In genomic region chr2:157782057-157782845, GRCh38 we compare ENCODE assay signal across 10 cellular contexts.
DNase-seq lines count a peak whose midpoint lies in the region; ATAC-seq and TF ChIP-seq lines count a peak whose summit lies in the region.
"Had no signal": no experiment of that assay in that cellular context is flagged by ENCODE, and none has a peak within 500 bp of the region (broad histone marks: within the 10 kb centered on the region; RNA-seq: fewer than 3 reads in every experiment).

No MANE protein-coding gene starts in this region.

- DNase-seq in activated CD4-positive, alpha-beta T cell treated with anti-CD3 and anti-CD28 coated beads for 36 hours = peak; percentile 33
- no peak for DNase-seq in activated CD4-positive, alpha-beta T cell treated with anti-CD3 and anti-CD28 coated beads, Interleukin-2, amount 10 ng/mL, durations not matched to agents 7 days and 5 days
- DNase-seq in Panc1 (ENCODE audit: low read depth, low spot score) = no peak
- DNase-seq in foreskin fibroblast = no peak
- peak; percentile 29 for DNase-seq in stimulated activated CD8-positive, alpha-beta memory T cell treated with anti-CD3 and anti-CD28 coated beads, Interleukin-4, amount 100 ng/mL, for 48 hours
- no peak for DNase-seq in NCI-H1694 treated with DMSO at 0.1 percent for 48 hours (lab: John Stamatoyannopoulos, UW)
- no peak for DNase-seq in NCI-H345 treated with DMSO at 0.1 percent for 48 hours (lab: John Stamatoyannopoulos, UW; ENCODE audit: unreplicated experiment)
- no peak for DNase-seq in cerebellar nuclear complex (lab: John Stamatoyannopoulos, UW)
- DNase-seq: CD8-positive, alpha-beta memory T cell had no signal

- no peaks in the 10 kb centered on the region for H3K9me3 ChIP-seq in Panc1 (ENCODE audit: control insufficient read depth, insufficient read depth, low read depth, low read length)

- intact Hi-C loops in activated CD4-positive, alpha-beta T cell treated with anti-CD3 and anti-CD28 coated beads for 36 hours (cut with DNase I, micrococcal nuclease) = loop anchor here (5.0 kb wide), 4 partner anchors 75 to 290 kb away; partner anchors contain the start of gene ACVR1 (in 1 of the 2)
- intact Hi-C loops in Panc1 (cut with micrococcal nuclease; ENCODE audit: unreplicated experiment) = loop anchor here (10.0 kb wide), 1 partner anchor 93 kb away; the partner anchor contains the start of gene ACVR1

- peaks cover 37% of the 10 kb centered on the region for H3K4me1 Mint-ChIP-seq in activated CD4-positive, alpha-beta T cell treated with anti-CD3 and anti-CD28 coated beads for 36 hours
- H3K4me1 Mint-ChIP-seq in activated CD4-positive, alpha-beta T cell treated with anti-CD3 and anti-CD28 coated beads, Interleukin-2, amount 10 ng/mL, durations not matched to agents 7 days and 5 days = peaks cover 25% of the 10 kb centered on the region

- H3K36me3 Mint-ChIP-seq in activated CD4-positive, alpha-beta T cell treated with anti-CD3 and anti-CD28 coated beads for 36 hours (ENCODE audit: low read depth) = peaks cover 15% of the 10 kb centered on the region
- H3K36me3 Mint-ChIP-seq in activated CD4-positive, alpha-beta T cell treated with anti-CD3 and anti-CD28 coated beads, Interleukin-2, amount 10 ng/mL, durations not matched to agents 7 days and 5 days (ENCODE audit: low read depth) = peaks cover 41% of the 10 kb centered on the region

- POLR2A ChIA-PET in activated CD4-positive, alpha-beta T cell treated with anti-CD3 and anti-CD28 coated beads for 36 hours (lab: Charles Lee) = no interaction called here
- POLR2A ChIA-PET in activated CD4-positive, alpha-beta T cell treated with anti-CD3 and anti-CD28 coated beads, Interleukin-2, amount 10 ng/mL, durations not matched to agents 7 days and 5 days (lab: Charles Lee) = no interaction called here
- POLR2A ChIA-PET in Panc1 (lab: Charles Lee) = interaction anchor here (1.0 kb wide), 1 partner anchor 155 kb away, joined by 3 read pairs; no protein-coding TSS in a partner anchor

- peak overlapping the region; percentile 58 for H3K27ac Mint-ChIP-seq in activated CD4-positive, alpha-beta T cell treated with anti-CD3 and anti-CD28 coated beads for 36 hours
- H3K27ac Mint-ChIP-seq in activated CD4-positive, alpha-beta T cell treated with anti-CD3 and anti-CD28 coated beads, Interleukin-2, amount 10 ng/mL, durations not matched to agents 7 days and 5 days = no peak overlapping the region
- H3K27ac Mint-ChIP-seq: T-helper 1 cell treated with Interleukin-12 subunit alpha and Interleukin-12 subunit beta and Interleukin-4 antibody, amounts not matched to agents 30 μg/mL and 1 μg/mL, for 36 hours had no signal

- peak; percentile 72 for ATAC-seq in activated CD4-positive, alpha-beta T cell treated with anti-CD3 and anti-CD28 coated beads for 36 hours
- ATAC-seq in Panc1 = no peak

- no peaks in the 10 kb centered on the region for H3K9me3 Mint-ChIP-seq in activated CD4-positive, alpha-beta T cell treated with anti-CD3 and anti-CD28 coated beads for 36 hours (ENCODE audit: low read depth)
- no peaks in the 10 kb centered on the region for H3K9me3 Mint-ChIP-seq in activated CD4-positive, alpha-beta T cell treated with anti-CD3 and anti-CD28 coated beads, Interleukin-2, amount 10 ng/mL, durations not matched to agents 7 days and 5 days
- H3K9me3 Mint-ChIP-seq: CD8-positive, alpha-beta memory T cell; T-helper 1 cell treated with Interleukin-12 subunit alpha and Interleukin-12 subunit beta and Interleukin-4 antibody, amounts not matched to agents 30 μg/mL and 1 μg/mL, for 36 hours had no signal

- TF ChIP-seq CTCF in Panc1 (IDR thresholded peaks at IDR 0.05) = peak; percentile 19; the same call in 1 of the 2 replicates
- TF ChIP-seq CTCF in foreskin fibroblast (IDR thresholded peaks at IDR 0.05; ENCODE audit: low read depth, low read length) = peak; percentile 22

- no peak overlapping the region for H3K4me3 ChIP-seq in Panc1 (ENCODE audit: low read depth in 2 of 2, low read length in 2 of 2)
- no peak overlapping the region for H3K4me3 ChIP-seq in foreskin fibroblast (ENCODE audit: low read depth in 1 of 2, low read length in 2 of 2)

- in situ Hi-C loops in Panc1 (cut with HindIII; ENCODE audit: low pct_unique_long_range_greater_than_20kb, low sequenced_read_pairs) = no loop called here

- no peak overlapping the region for H3K4me3 Mint-ChIP-seq in activated CD4-positive, alpha-beta T cell treated with anti-CD3 and anti-CD28 coated beads for 36 hours
- no peak overlapping the region for H3K4me3 Mint-ChIP-seq in activated CD4-positive, alpha-beta T cell treated with anti-CD3 and anti-CD28 coated beads, Interleukin-2, amount 10 ng/mL, durations not matched to agents 7 days and 5 days
- H3K4me3 Mint-ChIP-seq: CD8-positive, alpha-beta memory T cell; T-helper 1 cell treated with Interleukin-12 subunit alpha and Interleukin-12 subunit beta and Interleukin-4 antibody, amounts not matched to agents 30 μg/mL and 1 μg/mL, for 36 hours had no signal

- peaks cover 11% of the 10 kb centered on the region for H3K4me1 ChIP-seq in Panc1 (ENCODE audit: control insufficient read depth, insufficient read depth, low read length)

- no peak overlapping the region for H3K27ac ChIP-seq in Panc1 (ENCODE audit: low read length)

- no TSS peak for BruUV-seq in Panc1 (replicated peaks; lab: Mats Ljungman, UMichigan)

- no peaks in the 10 kb centered on the region for H3K27me3 ChIP-seq in Panc1 (ENCODE audit: control insufficient read depth, insufficient read depth, low read length)

- CTCF ChIA-PET in activated CD4-positive, alpha-beta T cell treated with anti-CD3 and anti-CD28 coated beads for 36 hours (lab: Charles Lee) = interaction anchor here (0.6 to 2.3 kb wide), 8 partner anchors 9 to 242 kb away, joined by 3 to 11 read pairs (median 4); no protein-coding TSS in a partner anchor
- CTCF ChIA-PET in activated CD4-positive, alpha-beta T cell treated with anti-CD3 and anti-CD28 coated beads, Interleukin-2, amount 10 ng/mL, durations not matched to agents 7 days and 5 days (lab: Charles Lee) = no interaction called here
- CTCF ChIA-PET in Panc1 (lab: Charles Lee) = no interaction called here

- no peaks in the 10 kb centered on the region for H3K27me3 Mint-ChIP-seq in activated CD4-positive, alpha-beta T cell treated with anti-CD3 and anti-CD28 coated beads for 36 hours
- no peaks in the 10 kb centered on the region for H3K27me3 Mint-ChIP-seq in activated CD4-positive, alpha-beta T cell treated with anti-CD3 and anti-CD28 coated beads, Interleukin-2, amount 10 ng/mL, durations not matched to agents 7 days and 5 days
- H3K27me3 Mint-ChIP-seq: CD8-positive, alpha-beta memory T cell had no signal

- H3K36me3 ChIP-seq in Panc1 (ENCODE audit: control insufficient read depth, insufficient read depth, low read length) = peaks cover 6% of the 10 kb centered on the region; the same call in 1 of the 2 replicates

Comparison
In these comparisons a context has a peak if more than half of its experiments do, and no peak if none do; other contexts are left out.
1. DNase-seq: peak in activated CD4-positive, alpha-beta T cell treated with anti-CD3 and anti-CD28 coated beads for 36 hours (single experiment) and stimulated activated CD8-positive, alpha-beta memory T cell treated with anti-CD3 and anti-CD28 coated beads, Interleukin-4, amount 100 ng/mL, for 48 hours (single experiment); none in activated CD4-positive, alpha-beta T cell treated with anti-CD3 and anti-CD28 coated beads, Interleukin-2, amount 10 ng/mL, durations not matched to agents 7 days and 5 days (single experiment), Panc1 (single experiment), foreskin fibroblast (0 of 2), NCI-H1694 treated with DMSO at 0.1 percent for 48 hours (single experiment), NCI-H345 treated with DMSO at 0.1 percent for 48 hours (single experiment) and cerebellar nuclear complex (0 of 2).